9 cellular contexts compared by ENCODE assay signal in genomic region chr2:95333888-95334338, GRCh38. TPM values are rescaled to one million over a fixed set of nuclear protein-coding genes. Genes with fewer than 3 reads are reported as not detected.
A peak's percentile ranks its signal among the peaks of the same experiment; 100 is the strongest.
DNase-seq lines count a peak whose midpoint lies in the region; ATAC-seq and TF ChIP-seq lines count a peak whose summit lies in the region.
"Had no signal": no experiment of that assay in that cellular context is flagged by ENCODE, and none has a peak within 500 bp of the region (broad histone marks: within the 10 kb centered on the region; RNA-seq: fewer than 3 reads in every experiment).

No MANE protein-coding gene starts in this region.

- TF ChIP-seq POLR2A in sigmoid colon (IDR thresholded peaks at IDR 0.05) = no peak

- H3K4me1 Mint-ChIP-seq in effector memory CD8-positive, alpha-beta T cell (ENCODE audit: low read depth in 2 of 2) = no peaks in the 10 kb centered on the region

- DNase-seq in ELR (ENCODE audit: low read depth) (peak; percentile 97), NCI-H526 (lab: John Stamatoyannopoulos, UW) (peak; percentile 47 to 56), fibroblast of the aortic adventitia (ENCODE audit: low read depth) (peak; percentile 33), sigmoid colon (peak; percentile 97), NK-92 (lab: John Stamatoyannopoulos, UW; ENCODE audit: unreplicated experiment) (no peak)
- DNase-seq in effector memory CD8-positive, alpha-beta T cell = no peak
- DNase-seq in activated naive CD4-positive, alpha-beta T cell (lab: John Stamatoyannopoulos, UW) = no peak

- H3K9me3 ChIP-seq in sigmoid colon = no peaks in the 10 kb centered on the region

- no peak overlapping the region for H3K4me3 ChIP-seq in fibroblast of the aortic adventitia (ENCODE audit: low read depth, low read length)
- no peak overlapping the region for H3K4me3 ChIP-seq in sigmoid colon

- peak in 2 of 4 donors; percentile 66 to 80 for TF ChIP-seq EP300 in sigmoid colon (IDR thresholded peaks at IDR 0.05)

- intact Hi-C loops in sigmoid colon (cut with DNase I) = no loop called here

- H3K27ac ChIP-seq in sigmoid colon = peak overlapping the region in 3 of 4 donors; percentile 52 to 73 (median 68)

- no peaks in the 10 kb centered on the region for H3K27me3 ChIP-seq in sigmoid colon

- no peak overlapping the region for H3K27ac Mint-ChIP-seq in effector memory CD8-positive, alpha-beta T cell

- 41 to 57% methylated on average over 11 of the region's 11 CpGs for WGBS in sigmoid colon, 2 donors

- H3K36me3 ChIP-seq in sigmoid colon = no peaks in the 10 kb centered on the region

- no peak for ATAC-seq in effector memory CD8-positive, alpha-beta T cell (replicated peaks)
- no peak for ATAC-seq in GM21529 (IDR thresholded peaks at IDR 0.05; ENCODE audit: unreplicated experiment)

- peaks cover 0 to 6% of the 10 kb centered on the region in 2 donors for H3K27me3 Mint-ChIP-seq in effector memory CD8-positive, alpha-beta T cell

- H3K9me3 Mint-ChIP-seq in effector memory CD8-positive, alpha-beta T cell = no peaks in the 10 kb centered on the region

- no peaks in the 10 kb centered on the region for H3K36me3 Mint-ChIP-seq in effector memory CD8-positive, alpha-beta T cell (ENCODE audit: insufficient read depth)

- H3K4me1 ChIP-seq in sigmoid colon = peaks cover 0 to 20% (median 9%) of the 10 kb centered on the region in 4 donors

- no peak overlapping the region for H3K4me3 Mint-ChIP-seq in effector memory CD8-positive, alpha-beta T cell

- no peak for TF ChIP-seq CTCF in fibroblast of the aortic adventitia (IDR thresholded peaks at IDR 0.05; ENCODE audit: insufficient read depth, low read length)
- TF ChIP-seq CTCF in sigmoid colon (IDR thresholded peaks at IDR 0.05) = no peak

RNA-seq across cellular contexts. Expression of gene KCNIP3, which starts 36.8 kb away (rescaled TPM):
- total RNA-seq in fibroblast of the aortic adventitia (ENCODE audit: low replicate concordance) = 0.25 and 2.9 TPM in 2 replicates
- total RNA-seq in sigmoid colon = 10 to 100 TPM; 11.8 to 23.8 (median 12.1) TPM
- polyA plus RNA-seq in sigmoid colon = 1 to 10 TPM; 1.8 to 1.9 (median 1.8) TPM
- total RNA-seq: OCI-LY7 had no signal

RNA-seq across cellular contexts. Expression of gene PROM2, which starts 59.7 kb away (rescaled TPM):
- total RNA-seq in fibroblast of the aortic adventitia (ENCODE audit: low replicate concordance) (0.18 and 0.33 TPM in 2 replicates), sigmoid colon (1 to 10 TPM; 1.1 to 6.1 (median 1.9) TPM)
- polyA plus RNA-seq in sigmoid colon = 10 to 100 TPM in 1 of 3 donors, 1 to 10 TPM in 2; 2.4 to 24.9 (median 2.5) TPM

Comparison
In these comparisons a context has a peak if more than half of its experiments do, and no peak if none do; other contexts are left out.
1. DNase-seq: peak in ELR (single experiment), NCI-H526 (2 of 2), fibroblast of the aortic adventitia (single experiment) and sigmoid colon (single experiment); none in NK-92 (single experiment), effector memory CD8-positive, alpha-beta T cell (0 of 3) and activated naive CD4-positive, alpha-beta T cell (0 of 4).